17 cellular contexts compared by ENCODE assay signal in the genomic region with DNA sequence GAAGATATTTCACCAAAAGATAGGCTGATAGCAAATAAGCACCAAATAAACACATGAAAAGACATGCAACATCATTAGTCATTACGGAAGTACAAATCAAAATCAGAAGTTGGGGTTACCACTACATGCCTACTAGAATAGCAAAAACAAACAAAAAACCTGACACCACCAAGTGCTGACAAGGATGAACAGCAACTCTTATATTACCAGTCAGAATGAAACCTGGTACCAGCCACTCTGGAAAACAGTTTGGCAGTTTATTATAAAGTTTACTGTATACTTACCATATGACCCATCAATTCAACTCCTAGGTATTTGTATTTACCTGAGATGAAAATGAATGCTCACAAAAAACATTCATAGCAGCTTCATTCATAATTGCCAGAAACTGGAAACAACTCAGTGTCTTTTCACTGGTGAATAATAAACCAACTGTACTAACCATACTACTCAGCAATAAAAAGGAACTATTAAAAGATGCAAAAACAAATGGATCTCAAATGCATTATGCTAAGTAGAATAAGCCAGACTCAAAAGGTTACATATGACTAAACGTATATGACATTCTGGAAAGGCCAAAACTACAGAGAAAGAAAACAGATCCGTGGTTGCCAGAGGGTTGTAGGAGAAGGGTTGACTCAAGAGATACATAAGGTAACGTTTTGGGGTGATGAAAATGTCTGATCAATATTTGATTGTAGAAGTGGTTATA. TPM values are rescaled to one million over a fixed set of nuclear protein-coding genes. Genes with fewer than 3 reads are reported as not detected.
DNase-seq lines count a peak whose midpoint lies in the region; ATAC-seq, FAIRE-seq and TF ChIP-seq lines count a peak whose summit lies in the region.
"Had no signal": no experiment of that assay in that cellular context is flagged by ENCODE, and none has a peak within 500 bp of the region (broad histone marks: within the 10 kb centered on the region; RNA-seq: fewer than 3 reads in every experiment).

No MANE protein-coding gene starts in this region.

- no peak overlapping the region for H3K4me3 Mint-ChIP-seq in stimulated activated naive CD8-positive, alpha-beta T cell treated with anti-CD3 and anti-CD28 coated beads, Interleukin-15, Interleukin-2, amounts not matched to agents 100 ng/mL and 50 ng/mL, for 24 hours
- H3K4me3 Mint-ChIP-seq: activated naive CD8-positive, alpha-beta T cell had no signal

- peak in 1 of 2 donors; percentile 10 for DNase-seq in activated naive CD4-positive, alpha-beta T cell treated with anti-CD3 and anti-CD28 coated beads, Interleukin-2, amount 50 U/mL, for 72 hours (ENCODE audit: low spot score in 2 of 2)
- DNase-seq in activated naive CD4-positive, alpha-beta T cell treated with Interleukin-2 at 50 U/mL for 16 hours, result no peak
- DNase-seq in K562 (ENCODE audit: extremely low read depth in 1 of 4, low spot score in 3 of 4) (no peak), right cardiac atrium (no peak), NCI-H82 (lab: John Stamatoyannopoulos, UW) (no peak), heart left ventricle (no peak)
- DNase-seq: activated CD8-positive, alpha-beta memory T cell treated with anti-CD3 and anti-CD28 coated beads for 24 hours; left ventricle myocardium inferior; NCI-H146; NCI-H446 treated with DMSO at 0.1 percent for 48 hours; posterior cingulate gyrus; uterus had no signal

- H3K9me1 ChIP-seq in K562 (ENCODE audit: control insufficient read depth, insufficient read depth, low read length), result no peaks in the 10 kb centered on the region

- peaks cover 84% of the 10 kb centered on the region for H3K79me2 ChIP-seq in K562 (ENCODE audit: control insufficient read depth, insufficient read depth, low read length)

- peaks cover 43% of the 10 kb centered on the region for H3K4me1 Mint-ChIP-seq in stimulated activated naive CD8-positive, alpha-beta T cell treated with anti-CD3 and anti-CD28 coated beads, Interleukin-15, Interleukin-2, amounts not matched to agents 100 ng/mL and 50 ng/mL, for 24 hours (ENCODE audit: low read depth)

- no peaks in the 10 kb centered on the region for H3K27me3 Mint-ChIP-seq in stimulated activated naive CD8-positive, alpha-beta T cell treated with anti-CD3 and anti-CD28 coated beads, Interleukin-15, Interleukin-2, amounts not matched to agents 100 ng/mL and 50 ng/mL, for 24 hours
- H3K27me3 Mint-ChIP-seq: activated naive CD8-positive, alpha-beta T cell had no signal

- BruUV-seq in K562 (replicated peaks; lab: Mats Ljungman, UMichigan), result no TSS peak

- WGBS in K562 (ENCODE audit: insufficient coverage, low coverage, missing lambda C conversion rate), result 96% methylated on average over 4 of the region's 4 CpGs
- WGBS in right cardiac atrium, result 97% methylated on average over 4 of the region's 4 CpGs
- WGBS in heart left ventricle, 4 donors, result 95 to 97% (median 96%) methylated on average over 4 of the region's 4 CpGs

- CTCF ChIA-PET in K562 (lab: Yijun Ruan, JAX; ENCODE audit: low intra/inter-chr PET ratio), result no interaction called here

- no peak overlapping the region for H3K27ac ChIP-seq in K562 (ENCODE audit: extremely low read depth, low read depth, low read length)
- H3K27ac ChIP-seq in right cardiac atrium (ENCODE audit: low read length), result no peak overlapping the region
- no peak overlapping the region for H3K27ac ChIP-seq in heart left ventricle
- H3K27ac ChIP-seq: breast epithelium, left ventricle myocardium inferior, SJSA1, uterus had no signal

- no peak for TF ChIP-seq CTCF in K562 (IDR thresholded peaks at IDR 0.05 in 2 of 3, conservative IDR thresholded peaks at IDR 0.05 in 1 of 3; ENCODE audit: insufficient read depth in 2 of 3, low read depth in 1 of 3, low read length in 3 of 3)
- TF ChIP-seq CTCF in heart left ventricle (IDR thresholded peaks at IDR 0.05), result no peak

- H3K27me3 ChIP-seq in K562 (ENCODE audit: control insufficient read depth in 2 of 2, insufficient read depth in 2 of 2, low read length in 2 of 2) (no peaks in the 10 kb centered on the region), right cardiac atrium (ENCODE audit: control insufficient read depth, insufficient read depth) (no peaks in the 10 kb centered on the region), heart left ventricle (no peaks in the 10 kb centered on the region)
- H3K27me3 ChIP-seq: breast epithelium, SJSA1, uterus had no signal

- no peak for TF ChIP-seq RAD21 in K562 (CRISPR knock-in tag; conservative IDR thresholded peaks at IDR 0.05 in 1 of 2, IDR thresholded peaks at IDR 0.05 in 1 of 2)

- H3K9me3 Mint-ChIP-seq in activated naive CD4-positive, alpha-beta T cell treated with anti-CD3 and anti-CD28 coated beads, Interleukin-2, amount 50 U/mL, for 72 hours, result no peaks in the 10 kb centered on the region
- no peaks in the 10 kb centered on the region for H3K9me3 Mint-ChIP-seq in stimulated activated naive CD8-positive, alpha-beta T cell treated with anti-CD3 and anti-CD28 coated beads, Interleukin-15, Interleukin-2, amounts not matched to agents 100 ng/mL and 50 ng/mL, for 24 hours

- H3K9me3 ChIP-seq in K562 (replicated peaks; ENCODE audit: control insufficient read depth, insufficient read depth, low read depth, low read length), result no peaks in the 10 kb centered on the region
- H3K9me3 ChIP-seq in right cardiac atrium (ENCODE audit: control insufficient read depth, low read length), result no peaks in the 10 kb centered on the region
- no peaks in the 10 kb centered on the region for H3K9me3 ChIP-seq in heart left ventricle
- H3K9me3 ChIP-seq: breast epithelium, left ventricle myocardium inferior, SJSA1, uterus had no signal

- intact Hi-C loops in K562 (cut with micrococcal nuclease) (no loop called here), right cardiac atrium (cut with DNase I) (no loop called here), heart left ventricle (cut with DNase I) (no loop called here)

- peaks cover 14 to 29% of the 10 kb centered on the region in 2 donors for H3K36me3 Mint-ChIP-seq in activated naive CD4-positive, alpha-beta T cell treated with anti-CD3 and anti-CD28 coated beads, Interleukin-2, amount 50 U/mL, for 72 hours
- peaks cover 85% of the 10 kb centered on the region for H3K36me3 Mint-ChIP-seq in stimulated activated naive CD8-positive, alpha-beta T cell treated with anti-CD3 and anti-CD28 coated beads, Interleukin-15, Interleukin-2, amounts not matched to agents 100 ng/mL and 50 ng/mL, for 24 hours (ENCODE audit: low read depth)

- peak; percentile 72 to 89 for ATAC-seq in activated naive CD4-positive, alpha-beta T cell treated with anti-CD3 and anti-CD28 coated beads, Interleukin-2, amount 50 U/mL, for 72 hours
- peak; percentile 54 for ATAC-seq in HG03378 (IDR thresholded peaks at IDR 0.05; ENCODE audit: unreplicated experiment)
- ATAC-seq in K562, result no peak
- no peak for ATAC-seq in right cardiac atrium
- no peak for ATAC-seq in heart left ventricle

- in situ Hi-C loops in K562 (cut with MboI), result no loop called here

- FAIRE-seq in K562 (lab: Jason Lieb, UNC), result peak; percentile 48

- H3K4me2 ChIP-seq in K562 (ENCODE audit: insufficient read depth, low read length), result no peak overlapping the region

- no peak for TF ChIP-seq POLR2A in K562 (conservative IDR thresholded peaks at IDR 0.05)
- TF ChIP-seq POLR2A in heart left ventricle (IDR thresholded peaks at IDR 0.05), result no peak

- H2AFZ ChIP-seq in K562 (ENCODE audit: low read depth, low read length), result no peak overlapping the region

- POLR2A ChIA-PET in K562 (lab: Yijun Ruan, JAX), result interaction anchor here (0.9 to 1.0 kb wide), 2 partner anchors 19 to 28 kb away, joined by 3 read pairs; no protein-coding TSS in a partner anchor

- H3K36me3 ChIP-seq in K562 (ENCODE audit: control insufficient read depth, insufficient read depth, low read length), result peaks cover 92% of the 10 kb centered on the region
- peaks cover 0 to 70% (median 60%) of the 10 kb centered on the region in 9 donors for H3K36me3 ChIP-seq in heart left ventricle
- H3K36me3 ChIP-seq: breast epithelium, uterus had no signal

- no peak overlapping the region for H3K9ac ChIP-seq in K562 (ENCODE audit: insufficient read depth in 1 of 2, low read depth in 2 of 2, low read length in 2 of 2)

- H3K4me1 ChIP-seq in K562 (replicated peaks in 1 of 2; ENCODE audit: control insufficient read depth in 2 of 2, insufficient read depth in 2 of 2, low read length in 2 of 2) (no peaks in the 10 kb centered on the region), right cardiac atrium (ENCODE audit: control insufficient read depth, insufficient read depth, low read length) (peaks cover 2% of the 10 kb centered on the region), heart left ventricle (peaks cover 0 to 9% (median 0%) of the 10 kb centered on the region in 12 donors)
- H3K4me1 ChIP-seq: breast epithelium, left ventricle myocardium inferior, SJSA1, uterus had no signal

- H4K20me1 ChIP-seq in K562 (replicated peaks; ENCODE audit: control insufficient read depth, insufficient read depth, low read length), result peaks cover 9% of the 10 kb centered on the region; the same call in 1 of the 2 replicates

- H3K27ac Mint-ChIP-seq in activated naive CD4-positive, alpha-beta T cell treated with anti-CD3 and anti-CD28 coated beads, Interleukin-2, amount 50 U/mL, for 72 hours, result peak overlapping the region; percentile 25 to 96
- H3K27ac Mint-ChIP-seq in stimulated activated naive CD8-positive, alpha-beta T cell treated with anti-CD3 and anti-CD28 coated beads, Interleukin-15, Interleukin-2, amounts not matched to agents 100 ng/mL and 50 ng/mL, for 24 hours, result peak overlapping the region; percentile 55
- H3K27ac Mint-ChIP-seq: activated naive CD8-positive, alpha-beta T cell had no signal

- H3K4me3 ChIP-seq in K562, result no peak overlapping the region
- no peak overlapping the region for H3K4me3 ChIP-seq in right cardiac atrium (ENCODE audit: low read length)
- no peak overlapping the region for H3K4me3 ChIP-seq in heart left ventricle
- H3K4me3 ChIP-seq: breast epithelium, left ventricle myocardium inferior, SJSA1, uterus had no signal

- no peak for TF ChIP-seq EP300 in K562 (IDR thresholded peaks at IDR 0.05; ENCODE audit: low read length)

RNA-seq across cellular contexts. Expression of a gene that starts 33.0 kb away (rescaled TPM):
- total RNA-seq in activated naive CD4-positive, alpha-beta T cell treated with anti-CD3 and anti-CD28 coated beads, Interleukin-2, amount 50 U/mL, for 72 hours, result 10 to 100 TPM; 77.3 to 84.8 TPM
- 74.3 and 181 TPM in 2 replicates for total RNA-seq in K562 (2011; cell fraction: chromatin; rRNA removed; ENCODE audit: low replicate concordance)
- total RNA-seq in K562 (2011; cell fraction: nucleolus; rRNA removed), result 48.2 and 59.3 TPM in 2 replicates
- 75.8 and 76.4 TPM in 2 replicates for total RNA-seq in K562 (2011; cell fraction: nucleoplasm; rRNA removed)
- total RNA-seq in K562 (2014; rRNA removed) (61.1 and 75.3 TPM in 2 replicates), K562 (2014; rRNA removed; fragmentation: Illumina TruSeq; extraction: Trizol) (84.8 and 96.0 TPM in 2 replicates), K562 (2015; rRNA removed; fragmentation: Illumina TruSeq; extraction: Trizol) (82.3 and 89.0 TPM in 2 replicates), K562 (2021) (104 and 108 TPM in 2 replicates), right cardiac atrium (10 to 100 TPM; 24.0 to 27.2 (median 25.2) TPM), heart left ventricle (10 to 100 TPM; 19.5 to 31.7 (median 28.1) TPM)
- polyA plus RNA-seq in K562 (2011; rRNA removed) (91.5 and 110 TPM in 2 replicates), K562 (2014; fragmentation: Illumina TruSeq; extraction: Trizol) (96.4 and 110 TPM in 2 replicates), K562 (2014; fragmentation: Nextera tagmentation; extraction: Ambion mirVana) (10 to 100 TPM; 21.9 to 31.8 TPM), K562 (2014; rRNA removed) (72.4 and 72.8 TPM in 2 replicates), right cardiac atrium (7.5 TPM), heart left ventricle (10 to 100 TPM in 1 of 2 donors, 1 to 10 TPM in 1; 3.7 to 13.0 TPM)
- polyA plus RNA-seq in K562 (2011; cell fraction: cytosol; rRNA removed), result 68.3 and 73.2 TPM in 2 replicates
- 93.8 and 98.5 TPM in 2 replicates for polyA plus RNA-seq in K562 (2011; cell fraction: nucleus; rRNA removed)
- 48.9 and 59.8 TPM in 2 replicates for polyA plus RNA-seq in K562 (2012)
- 136 and 137 TPM in 2 replicates for polyA minus RNA-seq in K562 (2011; rRNA and poly(A)+ RNA removed)
- 54.4 and 71.0 TPM in 2 replicates for polyA minus RNA-seq in K562 (2011; cell fraction: cytosol; rRNA and poly(A)+ RNA removed)
- polyA minus RNA-seq in K562 (2011; cell fraction: nucleus; rRNA and poly(A)+ RNA removed), result 37.6 and 61.4 TPM in 2 replicates

Comparison
In these comparisons a context has a peak if more than half of its experiments do, and no peak if none do; other contexts are left out.
1. ATAC-seq: peak in activated naive CD4-positive, alpha-beta T cell treated with anti-CD3 and anti-CD28 coated beads, Interleukin-2, amount 50 U/mL, for 72 hours (2 of 2) and HG03378 (single experiment); none in K562 (single experiment), right cardiac atrium (0 of 2) and heart left ventricle (0 of 4).